In genomic region chrX:100687128-100687527, GRCh38 we compare ENCODE assay signal across 12 cellular contexts. TPM values are rescaled to one million over a fixed set of nuclear protein-coding genes. Genes with fewer than 3 reads are reported as not detected.
DNase-seq lines count a peak whose midpoint lies in the region; ATAC-seq, FAIRE-seq and TF ChIP-seq lines count a peak whose summit lies in the region.
"Had no signal": no experiment of that assay in that cellular context is flagged by ENCODE, and none has a peak within 500 bp of the region (broad histone marks: within the 10 kb centered on the region; RNA-seq: fewer than 3 reads in every experiment).

No MANE protein-coding gene starts in this region.

- TF ChIP-seq RAD21 in GM12878 (IDR thresholded peaks at IDR 0.05; ENCODE audit: insufficient read depth, low read depth, low read length): no peak

- no peak for FAIRE-seq in GM12878 (lab: Jason Lieb, UNC)
- FAIRE-seq: HTR-8/SVneo had no signal

- POLR2A ChIA-PET in GM12878 (lab: Charles Lee): interaction anchor here (0.6 kb wide), 1 partner anchor 32 kb away, joined by 4 read pairs; no protein-coding TSS in a partner anchor

- no peaks in the 10 kb centered on the region for H3K9me3 ChIP-seq in GM12878 (replicated peaks; ENCODE audit: control insufficient read depth, insufficient read depth, low read length)
- no peaks in the 10 kb centered on the region for H3K9me3 ChIP-seq in GM23248 (ENCODE audit: low read depth)
- H3K9me3 ChIP-seq: ovary had no signal

- no peak overlapping the region for H3K27ac ChIP-seq in GM12878 (ENCODE audit: control insufficient read depth, insufficient read depth)
- H3K27ac ChIP-seq in GM23248: no peak overlapping the region
- H3K27ac ChIP-seq: cardiac muscle cell, ovary had no signal

- RAD21 ChIA-PET in GM12878 (lab: Charles Lee; ENCODE audit: unreplicated experiment): interaction anchor here (0.7 to 4.1 kb wide), 3 partner anchors 16 to 84 kb away, joined by 3 to 22 read pairs (median 6); no protein-coding TSS in a partner anchor

- in situ Hi-C loops in GM12878 (cut with MboI): loop anchor here (5.0 kb wide), 1 partner anchor 80 kb away; no protein-coding TSS in a partner anchor
- in situ Hi-C loops in GM23248 (cut with MboI): loop anchor here (10.0 kb wide), 1 partner anchor 78 kb away; no protein-coding TSS in a partner anchor

- no peaks in the 10 kb centered on the region for H3K9me2 ChIP-seq in GM23248 (ENCODE audit: insufficient read depth)

- H3K79me2 ChIP-seq in GM12878 (ENCODE audit: control insufficient read depth, insufficient read depth, low read length) (no peaks in the 10 kb centered on the region), GM23248 (ENCODE audit: insufficient read depth) (no peaks in the 10 kb centered on the region)

- DNase-seq in GM12878 (ENCODE audit: low read depth, low spot score): no peak
- DNase-seq in posterior cingulate gyrus: no peak
- DNase-seq in GM23248: no peak
- DNase-seq: NCI-H2029, ovary had no signal

- H3K9ac ChIP-seq in GM12878 (ENCODE audit: control insufficient read depth, insufficient read depth, low read length) (no peak overlapping the region), GM23248 (no peak overlapping the region)

- no peak overlapping the region for H3K4me3 ChIP-seq in GM12878
- H3K4me3 ChIP-seq in GM23248: no peak overlapping the region
- H3K4me3 ChIP-seq: cardiac muscle cell, ovary had no signal

- SMC1A ChIA-PET in GM12878 (lab: Charles Lee; ENCODE audit: uncharacterized antibody, unreplicated experiment): interaction anchor here (0.8 to 4.5 kb wide), 7 partner anchors 13 to 83 kb away, joined by 3 to 22 read pairs (median 4); no protein-coding TSS in a partner anchor

- H3K27me3 ChIP-seq in GM12878 (replicated peaks in 1 of 2; ENCODE audit: control insufficient read depth in 2 of 2, insufficient read depth in 2 of 2, low read length in 1 of 2) (no peaks in the 10 kb centered on the region; a peak in 1 of 4 replicates), GM23248 (replicated peaks; ENCODE audit: insufficient read depth) (no peaks in the 10 kb centered on the region)
- H3K27me3 ChIP-seq: cardiac muscle cell, ovary had no signal

- TF ChIP-seq CTCF in GM12878 (IDR thresholded peaks at IDR 0.05 in 2 of 3, conservative IDR thresholded peaks at IDR 0.05 in 1 of 3; ENCODE audit: control insufficient read depth in 2 of 3, extremely low read depth in 1 of 3, insufficient read depth in 1 of 3, low read depth in 3 of 3, low read length in 3 of 3): no peak

- peaks cover 6% of the 10 kb centered on the region; the same call in 1 of the 2 replicates for H3F3A ChIP-seq in GM23248 (ENCODE audit: insufficient read depth)

- TF ChIP-seq POLR2A in GM12878 (IDR thresholded peaks at IDR 0.05; ENCODE audit: low read depth, low read length): no peak

- intact Hi-C loops in GM12878 (cut with micrococcal nuclease; ENCODE audit: unreplicated experiment): loop anchor here (5.0 kb wide), 2 partner anchors 520 to 600 kb away; no protein-coding TSS in a partner anchor
- intact Hi-C loops in posterior cingulate gyrus (cut with DNase I): loop anchor here (5.0 kb wide), 1 partner anchor 600 kb away; no protein-coding TSS in a partner anchor

- H3K4me2 ChIP-seq in GM12878 (ENCODE audit: control insufficient read depth, insufficient read depth) (peak overlapping the region; percentile 21), GM23248 (ENCODE audit: unreplicated experiment) (no peak overlapping the region)

- H3K36me3 ChIP-seq in GM12878 (ENCODE audit: control insufficient read depth in 2 of 2, insufficient read depth in 2 of 2, low read length in 1 of 2) (no peaks in the 10 kb centered on the region), GM23248 (ENCODE audit: low read depth) (no peaks in the 10 kb centered on the region)
- H3K36me3 ChIP-seq: cardiac muscle cell, ovary had no signal

- CTCF ChIA-PET in GM12878 (lab: Yijun Ruan, JAX): interaction anchor here (0.7 to 7.5 kb wide), 9 partner anchors 12 to 175 kb away, joined by 3 to 128 read pairs (median 4); no protein-coding TSS in a partner anchor

- ATAC-seq in GM18858 (IDR thresholded peaks at IDR 0.05; ENCODE audit: unreplicated experiment): peak; percentile 34
- ATAC-seq in GM21423 (IDR thresholded peaks at IDR 0.05; ENCODE audit: unreplicated experiment): peak; percentile 37
- ATAC-seq in HG03159 (IDR thresholded peaks at IDR 0.05; ENCODE audit: unreplicated experiment): peak; percentile 35
- peak; percentile 22; the same call in 2 of the 3 replicates for ATAC-seq in GM12878
- no peak for ATAC-seq in activated CD4-positive, CD25-positive, alpha-beta regulatory T cell treated with anti-CD3 and anti-CD28 coated beads, Interleukin-2, amount 50 U/mL, for 24 hours
- ATAC-seq in GM19324 (IDR thresholded peaks at IDR 0.05; ENCODE audit: low FRiP score, unreplicated experiment): no peak

- H3K4me1 ChIP-seq in GM12878 (ENCODE audit: control insufficient read depth, insufficient read depth, low read length): peaks cover 7% of the 10 kb centered on the region; the same call in 1 of the 2 replicates
- H3K4me1 ChIP-seq in GM23248 (ENCODE audit: insufficient read depth): peaks cover 8% of the 10 kb centered on the region; the same call in 1 of the 2 replicates

- TF ChIP-seq EP300 in GM12878 (IDR thresholded peaks at IDR 0.05; ENCODE audit: borderline replicate concordance in 1 of 2, control insufficient read depth in 1 of 2, low read depth in 2 of 2, low read length in 2 of 2): no peak

- H4K20me1 ChIP-seq in GM12878 (ENCODE audit: control insufficient read depth, insufficient read depth) (no peaks in the 10 kb centered on the region), GM23248 (ENCODE audit: insufficient read depth) (no peaks in the 10 kb centered on the region)

- BruUV-seq in GM12878 (replicated peaks; lab: Mats Ljungman, UMichigan): no TSS peak

- H2AFZ ChIP-seq in GM12878 (ENCODE audit: control insufficient read depth, low read depth, low read length) (no peak overlapping the region), GM23248 (no peak overlapping the region)

- 0% methylated on average over 6 of the region's 6 CpGs for WGBS in GM12878 (ENCODE audit: insufficient coverage, insufficient replicate concordance, low lambda C conversion rate, missing lambda C conversion rate)
- 98 to 100% methylated on average over 1 to 5 of the region's 6 CpGs for WGBS in GM23248 (ENCODE audit: low coverage in 1 of 2, low lambda C conversion rate in 2 of 2, missing lambda C conversion rate in 2 of 2), 2 experiments

RNA-seq across cellular contexts. Expression of gene SRPX2, which starts 43.1 kb away (rescaled TPM):
- total RNA-seq in GM12878 (2013; cell fraction: nucleolus; rRNA removed): not detected in 2 replicates
- total RNA-seq in GM12878 (2014; rRNA removed) (not detected in 2 replicates), GM12878 (2014; rRNA removed; fragmentation: Illumina TruSeq; extraction: Trizol) (not detected in 2 replicates), GM12878 (2021) (not detected in 2 replicates)
- polyA plus RNA-seq in GM12878 (2011; ENCODE audit: low read depth): not detected
- polyA plus RNA-seq in GM12878 (2011; rRNA removed) (not detected in 2 replicates), GM12878 (2014; fragmentation: Illumina TruSeq; extraction: Trizol) (not detected in 2 replicates), GM12878 (2014; fragmentation: Nextera tagmentation; extraction: Ambion mirVana) (not detected), GM12878 (2014; rRNA removed) (not detected in 2 replicates), GM12878 (2016; fragmentation: Nextera tagmentation; extraction: Ambion mirVana) (not detected), GM23248 (2016; fragmentation: Nextera tagmentation; extraction: Ambion mirVana) (40.3 and 40.4 TPM in 2 replicates)
- not detected in 2 replicates for polyA plus RNA-seq in GM12878 (2011; cell fraction: cytosol; rRNA removed)
- polyA plus RNA-seq in GM12878 (2011; cell fraction: nucleus; rRNA removed): not detected in 2 replicates
- polyA plus RNA-seq in GM12878 (2012): not detected in 2 replicates
- polyA minus RNA-seq in GM12878 (2011; rRNA and poly(A)+ RNA removed): not detected in 2 replicates
- polyA minus RNA-seq in GM12878 (2011; cell fraction: cytosol; rRNA and poly(A)+ RNA removed): not detected in 2 replicates
- not detected in 2 replicates for polyA minus RNA-seq in GM12878 (2011; cell fraction: nucleus; rRNA and poly(A)+ RNA removed)
- total RNA-seq in GM23248 (2014; rRNA removed; shearing (Covaris generic)): 36.5 and 36.7 TPM in 2 replicates

RNA-seq across cellular contexts. Expression of gene SYTL4, which starts 44.8 kb away (rescaled TPM):
- not detected in 2 replicates for total RNA-seq in GM12878 (2013; cell fraction: nucleolus; rRNA removed)
- total RNA-seq in GM12878 (2014; rRNA removed) (0.11 and 0.22 TPM in 2 replicates), GM12878 (2014; rRNA removed; fragmentation: Illumina TruSeq; extraction: Trizol) (0.09 and 0.31 TPM in 2 replicates), GM12878 (2021) (0.74 TPM in 1 of 2 replicates, not detected in the other)
- polyA plus RNA-seq in GM12878 (2011; ENCODE audit: low read depth): not detected
- polyA plus RNA-seq in GM12878 (2011; rRNA removed) (not detected in 2 replicates), GM12878 (2014; fragmentation: Illumina TruSeq; extraction: Trizol) (0.22 and 0.38 TPM in 2 replicates), GM12878 (2014; fragmentation: Nextera tagmentation; extraction: Ambion mirVana) (under 1 TPM; 0.13 to 0.29 TPM), GM12878 (2014; rRNA removed) (0.15 and 0.17 TPM in 2 replicates), GM12878 (2016; fragmentation: Nextera tagmentation; extraction: Ambion mirVana) (under 1 TPM in 1 of 2 experiments, not detected in 1; 0.07 TPM), GM23248 (2016; fragmentation: Nextera tagmentation; extraction: Ambion mirVana) (1.6 and 2.5 TPM in 2 replicates)
- polyA plus RNA-seq in GM12878 (2011; cell fraction: cytosol; rRNA removed): 0.03 TPM in 1 of 2 replicates, not detected in the other
- not detected in 2 replicates for polyA plus RNA-seq in GM12878 (2011; cell fraction: nucleus; rRNA removed)
- polyA plus RNA-seq in GM12878 (2012): 0.14 TPM in 1 of 2 replicates, not detected in the other
- not detected in 2 replicates for polyA minus RNA-seq in GM12878 (2011; rRNA and poly(A)+ RNA removed)
- not detected in 2 replicates for polyA minus RNA-seq in GM12878 (2011; cell fraction: cytosol; rRNA and poly(A)+ RNA removed)
- not detected in 2 replicates for polyA minus RNA-seq in GM12878 (2011; cell fraction: nucleus; rRNA and poly(A)+ RNA removed)
- total RNA-seq in GM23248 (2014; rRNA removed; shearing (Covaris generic)): 3.2 and 4.6 TPM in 2 replicates

RNA-seq across cellular contexts. Expression of gene TSPAN6, which starts 50.5 kb away (rescaled TPM):
- not detected in 2 replicates for total RNA-seq in GM12878 (2013; cell fraction: nucleolus; rRNA removed)
- total RNA-seq in GM12878 (2014; rRNA removed) (not detected in 2 replicates), GM12878 (2014; rRNA removed; fragmentation: Illumina TruSeq; extraction: Trizol) (0.04 TPM in 1 of 2 replicates, not detected in the other), GM12878 (2021) (0.23 and 0.24 TPM in 2 replicates)
- polyA plus RNA-seq in GM12878 (2011; ENCODE audit: low read depth): not detected
- polyA plus RNA-seq in GM12878 (2011; rRNA removed) (0.05 and 0.06 TPM in 2 replicates), GM12878 (2014; fragmentation: Illumina TruSeq; extraction: Trizol) (0.19 TPM in 1 of 2 replicates, not detected in the other), GM12878 (2014; fragmentation: Nextera tagmentation; extraction: Ambion mirVana) (not detected), GM12878 (2014; rRNA removed) (0.08 TPM in 1 of 2 replicates, not detected in the other), GM12878 (2016; fragmentation: Nextera tagmentation; extraction: Ambion mirVana) (under 1 TPM in 1 of 2 experiments, not detected in 1; 0.10 TPM), GM23248 (2016; fragmentation: Nextera tagmentation; extraction: Ambion mirVana) (36.5 and 37.8 TPM in 2 replicates)
- polyA plus RNA-seq in GM12878 (2011; cell fraction: cytosol; rRNA removed): 0.03 and 0.07 TPM in 2 replicates
- not detected in 2 replicates for polyA plus RNA-seq in GM12878 (2011; cell fraction: nucleus; rRNA removed)
- polyA plus RNA-seq in GM12878 (2012): 0.08 TPM in 1 of 2 replicates, not detected in the other
- 0.10 TPM in 1 of 2 replicates, not detected in the other for polyA minus RNA-seq in GM12878 (2011; rRNA and poly(A)+ RNA removed)
- 0.83 TPM in 1 of 2 replicates, not detected in the other for polyA minus RNA-seq in GM12878 (2011; cell fraction: cytosol; rRNA and poly(A)+ RNA removed)
- polyA minus RNA-seq in GM12878 (2011; cell fraction: nucleus; rRNA and poly(A)+ RNA removed): 0.19 TPM in 1 of 2 replicates, not detected in the other
- 24.3 and 29.3 TPM in 2 replicates for total RNA-seq in GM23248 (2014; rRNA removed; shearing (Covaris generic))

Comparison
In these comparisons a context has a peak if more than half of its experiments do, and no peak if none do; other contexts are left out.
1. ATAC-seq: peak in GM18858 (single experiment), GM21423 (single experiment), HG03159 (single experiment) and GM12878 (single experiment); none in activated CD4-positive, CD25-positive, alpha-beta regulatory T cell treated with anti-CD3 and anti-CD28 coated beads, Interleukin-2, amount 50 U/mL, for 24 hours (0 of 2) and GM19324 (single experiment).
2. RNA of gene SRPX2, which starts 43.1 kb away (total RNA-seq): 36.5 to 36.7 TPM in GM23248; not detected in GM12878; every median in the first group is over 10 times any median in the second.
3. RNA of gene TSPAN6, which starts 50.5 kb away (total RNA-seq): 24.3 to 29.3 TPM in GM23248; 0.04 to 0.24 TPM in GM12878; every median in the first group is over 10 times any median in the second.